2 cellular contexts compared by ENCODE assay signal in the genomic region with DNA sequence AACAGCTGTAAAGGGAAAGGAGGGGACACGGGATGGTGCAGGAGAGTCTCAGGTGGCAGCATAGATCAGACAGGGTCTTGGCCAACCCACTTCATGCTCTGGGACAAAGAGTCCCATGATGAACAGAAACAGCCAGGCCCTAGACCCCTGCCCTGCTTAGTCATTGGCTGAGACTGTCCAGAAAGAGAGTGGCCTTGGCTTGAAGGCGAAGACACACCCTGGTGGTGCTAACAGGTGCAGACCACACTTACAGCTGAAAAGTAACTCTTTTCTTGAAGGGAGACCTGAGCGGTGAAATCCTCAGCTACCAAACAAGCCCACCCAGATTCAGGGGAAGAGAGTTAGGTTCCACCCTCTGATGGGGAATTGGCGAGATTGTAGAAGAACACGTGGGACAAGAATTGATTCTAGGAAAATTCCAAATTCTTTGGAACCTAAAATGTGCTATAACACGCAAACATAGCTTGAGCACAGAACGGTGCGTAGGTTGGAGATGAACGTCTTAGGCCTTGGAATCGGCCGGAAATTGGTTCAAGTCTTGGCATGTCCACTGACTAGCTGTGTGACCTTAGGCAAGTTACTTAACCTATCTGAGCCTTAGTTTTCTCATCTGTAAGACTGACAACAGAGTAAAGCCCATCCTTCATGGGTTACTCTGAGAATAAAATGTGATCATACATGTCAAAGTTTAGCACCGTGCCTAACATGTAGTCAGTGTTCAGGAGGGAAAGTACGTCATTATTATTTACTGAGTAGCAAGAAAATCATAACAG.
TF ChIP-seq lines count a peak whose summit lies in the region.

No MANE protein-coding gene starts in this region.

TF ChIP-seq in HepG2, 621 proteins besides CTCF, POLR2A, EP300 and RAD21:
- TF ChIP-seq, protein P1, sequence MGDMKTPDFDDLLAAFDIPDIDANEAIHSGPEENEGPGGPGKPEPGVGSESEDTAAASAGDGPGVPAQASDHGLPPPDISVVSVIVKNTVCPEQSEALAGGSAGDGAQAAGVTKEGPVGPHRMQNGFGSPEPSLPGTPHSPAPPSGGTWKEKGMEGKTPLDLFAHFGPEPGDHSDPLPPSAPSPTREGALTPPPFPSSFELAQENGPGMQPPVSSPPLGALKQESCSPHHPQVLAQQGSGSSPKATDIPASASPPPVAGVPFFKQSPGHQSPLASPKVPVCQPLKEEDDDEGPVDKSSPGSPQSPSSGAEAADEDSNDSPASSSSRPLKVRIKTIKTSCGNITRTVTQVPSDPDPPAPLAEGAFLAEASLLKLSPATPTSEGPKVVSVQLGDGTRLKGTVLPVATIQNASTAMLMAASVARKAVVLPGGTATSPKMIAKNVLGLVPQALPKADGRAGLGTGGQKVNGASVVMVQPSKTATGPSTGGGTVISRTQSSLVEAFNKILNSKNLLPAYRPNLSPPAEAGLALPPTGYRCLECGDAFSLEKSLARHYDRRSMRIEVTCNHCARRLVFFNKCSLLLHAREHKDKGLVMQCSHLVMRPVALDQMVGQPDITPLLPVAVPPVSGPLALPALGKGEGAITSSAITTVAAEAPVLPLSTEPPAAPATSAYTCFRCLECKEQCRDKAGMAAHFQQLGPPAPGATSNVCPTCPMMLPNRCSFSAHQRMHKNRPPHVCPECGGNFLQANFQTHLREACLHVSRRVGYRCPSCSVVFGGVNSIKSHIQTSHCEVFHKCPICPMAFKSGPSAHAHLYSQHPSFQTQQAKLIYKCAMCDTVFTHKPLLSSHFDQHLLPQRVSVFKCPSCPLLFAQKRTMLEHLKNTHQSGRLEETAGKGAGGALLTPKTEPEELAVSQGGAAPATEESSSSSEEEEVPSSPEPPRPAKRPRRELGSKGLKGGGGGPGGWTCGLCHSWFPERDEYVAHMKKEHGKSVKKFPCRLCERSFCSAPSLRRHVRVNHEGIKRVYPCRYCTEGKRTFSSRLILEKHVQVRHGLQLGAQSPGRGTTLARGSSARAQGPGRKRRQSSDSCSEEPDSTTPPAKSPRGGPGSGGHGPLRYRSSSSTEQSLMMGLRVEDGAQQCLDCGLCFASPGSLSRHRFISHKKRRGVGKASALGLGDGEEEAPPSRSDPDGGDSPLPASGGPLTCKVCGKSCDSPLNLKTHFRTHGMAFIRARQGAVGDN (CRISPR knock-in tag; IDR thresholded peaks at IDR 0.05): no peak
- TF ChIP-seq TAF15 (IDR thresholded peaks at IDR 0.05; ENCODE audit: low read depth, low read length, poor library complexity, severe bottlenecking) (no peak), ZNF768 (CRISPR knock-in tag; IDR thresholded peaks at IDR 0.05) (peak; percentile 22; the same call in 1 of the 2 replicates)

TF ChIP-seq in K562, 482 proteins besides CTCF, POLR2A, EP300 and RAD21:
- TF ChIP-seq ZFP36 (IDR thresholded peaks at IDR 0.05; ENCODE audit: low read depth, low read length, partially characterized antibody): peak; percentile 65
- peak; percentile 70 for TF ChIP-seq BCOR (IDR thresholded peaks at IDR 0.05)
- TF ChIP-seq, protein P2, sequence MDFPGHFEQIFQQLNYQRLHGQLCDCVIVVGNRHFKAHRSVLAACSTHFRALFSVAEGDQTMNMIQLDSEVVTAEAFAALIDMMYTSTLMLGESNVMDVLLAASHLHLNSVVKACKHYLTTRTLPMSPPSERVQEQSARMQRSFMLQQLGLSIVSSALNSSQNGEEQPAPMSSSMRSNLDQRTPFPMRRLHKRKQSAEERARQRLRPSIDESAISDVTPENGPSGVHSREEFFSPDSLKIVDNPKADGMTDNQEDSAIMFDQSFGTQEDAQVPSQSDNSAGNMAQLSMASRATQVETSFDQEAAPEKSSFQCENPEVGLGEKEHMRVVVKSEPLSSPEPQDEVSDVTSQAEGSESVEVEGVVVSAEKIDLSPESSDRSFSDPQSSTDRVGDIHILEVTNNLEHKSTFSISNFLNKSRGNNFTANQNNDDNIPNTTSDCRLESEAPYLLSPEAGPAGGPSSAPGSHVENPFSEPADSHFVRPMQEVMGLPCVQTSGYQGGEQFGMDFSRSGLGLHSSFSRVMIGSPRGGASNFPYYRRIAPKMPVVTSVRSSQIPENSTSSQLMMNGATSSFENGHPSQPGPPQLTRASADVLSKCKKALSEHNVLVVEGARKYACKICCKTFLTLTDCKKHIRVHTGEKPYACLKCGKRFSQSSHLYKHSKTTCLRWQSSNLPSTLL (IDR thresholded peaks at IDR 0.05): no peak
- no peak for TF ChIP-seq HIVEP1 (CRISPR knock-in tag; IDR thresholded peaks at IDR 0.05)
- peak; percentile 89 for TF ChIP-seq RBM25 (IDR thresholded peaks at IDR 0.05; ENCODE audit: low read depth, low read length, severe bottlenecking)
- peak; percentile 6 for TF ChIP-seq NFYB (IDR thresholded peaks at IDR 0.05; ENCODE audit: extremely low read depth, insufficient read length)
- TF ChIP-seq ZNF695 (CRISPR knock-in tag; IDR thresholded peaks at IDR 0.05): no peak
- TF ChIP-seq, protein P3, sequence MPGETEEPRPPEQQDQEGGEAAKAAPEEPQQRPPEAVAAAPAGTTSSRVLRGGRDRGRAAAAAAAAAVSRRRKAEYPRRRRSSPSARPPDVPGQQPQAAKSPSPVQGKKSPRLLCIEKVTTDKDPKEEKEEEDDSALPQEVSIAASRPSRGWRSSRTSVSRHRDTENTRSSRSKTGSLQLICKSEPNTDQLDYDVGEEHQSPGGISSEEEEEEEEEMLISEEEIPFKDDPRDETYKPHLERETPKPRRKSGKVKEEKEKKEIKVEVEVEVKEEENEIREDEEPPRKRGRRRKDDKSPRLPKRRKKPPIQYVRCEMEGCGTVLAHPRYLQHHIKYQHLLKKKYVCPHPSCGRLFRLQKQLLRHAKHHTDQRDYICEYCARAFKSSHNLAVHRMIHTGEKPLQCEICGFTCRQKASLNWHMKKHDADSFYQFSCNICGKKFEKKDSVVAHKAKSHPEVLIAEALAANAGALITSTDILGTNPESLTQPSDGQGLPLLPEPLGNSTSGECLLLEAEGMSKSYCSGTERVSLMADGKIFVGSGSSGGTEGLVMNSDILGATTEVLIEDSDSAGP (CRISPR knock-in tag; IDR thresholded peaks at IDR 0.05): no peak
- TF ChIP-seq PCBP2 (IDR thresholded peaks at IDR 0.05; ENCODE audit: low read depth, low read length, poor library complexity, severe bottlenecking): no peak
- no peak for TF ChIP-seq SP1 (CRISPR knock-in tag; IDR thresholded peaks at IDR 0.05)
- TF ChIP-seq KDM1A (IDR thresholded peaks at IDR 0.05): peak; percentile 20 to 44; a peak in 2 of 4 replicates
- no peak for TF ChIP-seq PTBP1 (IDR thresholded peaks at IDR 0.05; ENCODE audit: low read depth, low read length)
- TF ChIP-seq SNIP1 (IDR thresholded peaks at IDR 0.05; ENCODE audit: low read depth): no peak
- no peak for TF ChIP-seq CBFB (CRISPR knock-in tag; IDR thresholded peaks at IDR 0.05)
